ENCODE assay signal across 1 cellular context in the genomic region with DNA sequence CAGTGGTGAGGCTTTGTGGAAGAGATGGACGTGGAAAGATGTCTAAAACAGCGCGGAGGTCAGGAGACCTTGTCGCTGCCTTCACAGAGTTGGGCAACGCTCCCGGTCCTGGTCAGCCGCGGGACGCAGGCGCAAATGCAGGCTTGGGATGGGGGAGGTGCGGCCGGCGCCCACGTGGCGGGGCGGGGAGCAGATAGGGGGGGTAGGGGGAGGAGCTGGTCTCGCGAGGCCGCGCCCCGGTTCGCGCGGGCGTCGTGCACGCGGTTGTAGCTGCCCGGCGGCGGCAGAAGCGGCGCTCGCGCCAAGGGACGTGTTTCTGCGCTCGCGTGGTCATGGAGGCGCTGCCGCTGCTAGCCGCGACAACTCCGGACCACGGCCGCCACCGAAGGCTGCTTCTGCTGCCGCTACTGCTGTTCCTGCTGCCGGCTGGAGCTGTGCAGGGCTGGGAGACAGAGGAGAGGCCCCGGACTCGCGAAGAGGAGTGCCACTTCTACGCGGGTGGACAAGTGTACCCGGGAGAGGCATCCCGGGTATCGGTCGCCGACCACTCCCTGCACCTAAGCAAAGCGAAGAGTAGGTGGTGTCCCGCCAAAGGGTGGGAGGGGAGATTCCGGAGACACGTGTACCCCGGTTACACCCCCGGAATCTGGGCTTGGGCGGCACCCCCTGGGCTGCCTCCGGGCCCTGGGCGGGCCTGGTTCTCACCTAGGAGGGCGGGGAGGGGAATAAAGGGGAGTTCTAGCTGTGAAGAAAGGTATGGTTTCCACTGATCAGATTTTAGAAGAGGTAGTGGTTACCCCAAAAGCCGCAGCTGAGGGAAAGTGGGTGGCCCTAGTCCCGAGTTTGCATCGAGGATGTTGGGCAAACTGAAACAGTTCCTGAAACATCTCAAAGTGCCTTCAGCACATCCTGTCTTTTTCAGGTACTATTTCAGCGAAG.
TF ChIP-seq lines count a peak whose summit lies in the region.

TSS of gene PRDX4 (plus strand) at position 255 of the 939 bp plus-strand sequence. CDS start at position 333, 78 bp downstream.

TF ChIP-seq in K562, 482 proteins besides CTCF, POLR2A, EP300 and RAD21 (continued from another document and continues in another):
- TF ChIP-seq, protein P1, sequence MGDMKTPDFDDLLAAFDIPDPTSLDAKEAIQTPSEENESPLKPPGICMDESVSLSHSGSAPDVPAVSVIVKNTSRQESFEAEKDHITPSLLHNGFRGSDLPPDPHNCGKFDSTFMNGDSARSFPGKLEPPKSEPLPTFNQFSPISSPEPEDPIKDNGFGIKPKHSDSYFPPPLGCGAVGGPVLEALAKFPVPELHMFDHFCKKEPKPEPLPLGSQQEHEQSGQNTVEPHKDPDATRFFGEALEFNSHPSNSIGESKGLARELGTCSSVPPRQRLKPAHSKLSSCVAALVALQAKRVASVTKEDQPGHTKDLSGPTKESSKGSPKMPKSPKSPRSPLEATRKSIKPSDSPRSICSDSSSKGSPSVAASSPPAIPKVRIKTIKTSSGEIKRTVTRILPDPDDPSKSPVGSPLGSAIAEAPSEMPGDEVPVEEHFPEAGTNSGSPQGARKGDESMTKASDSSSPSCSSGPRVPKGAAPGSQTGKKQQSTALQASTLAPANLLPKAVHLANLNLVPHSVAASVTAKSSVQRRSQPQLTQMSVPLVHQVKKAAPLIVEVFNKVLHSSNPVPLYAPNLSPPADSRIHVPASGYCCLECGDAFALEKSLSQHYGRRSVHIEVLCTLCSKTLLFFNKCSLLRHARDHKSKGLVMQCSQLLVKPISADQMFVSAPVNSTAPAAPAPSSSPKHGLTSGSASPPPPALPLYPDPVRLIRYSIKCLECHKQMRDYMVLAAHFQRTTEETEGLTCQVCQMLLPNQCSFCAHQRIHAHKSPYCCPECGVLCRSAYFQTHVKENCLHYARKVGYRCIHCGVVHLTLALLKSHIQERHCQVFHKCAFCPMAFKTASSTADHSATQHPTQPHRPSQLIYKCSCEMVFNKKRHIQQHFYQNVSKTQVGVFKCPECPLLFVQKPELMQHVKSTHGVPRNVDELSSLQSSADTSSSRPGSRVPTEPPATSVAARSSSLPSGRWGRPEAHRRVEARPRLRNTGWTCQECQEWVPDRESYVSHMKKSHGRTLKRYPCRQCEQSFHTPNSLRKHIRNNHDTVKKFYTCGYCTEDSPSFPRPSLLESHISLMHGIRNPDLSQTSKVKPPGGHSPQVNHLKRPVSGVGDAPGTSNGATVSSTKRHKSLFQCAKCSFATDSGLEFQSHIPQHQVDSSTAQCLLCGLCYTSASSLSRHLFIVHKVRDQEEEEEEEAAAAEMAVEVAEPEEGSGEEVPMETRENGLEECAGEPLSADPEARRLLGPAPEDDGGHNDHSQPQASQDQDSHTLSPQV (IDR thresholded peaks at IDR 0.05) = 0 out of 2 replicates have a peak, but pooled peaks have one; percentile 50
- TF ChIP-seq ZNF764 (CRISPR knock-in tag; IDR thresholded peaks at IDR 0.05; ENCODE audit: low read depth) (no peak), SP2 (IDR thresholded peaks at IDR 0.05; ENCODE audit: extremely low read depth, low read depth, low read length, poor library complexity, severe bottlenecking) (no peak), FOXA3 (CRISPR knock-in tag; conservative IDR thresholded peaks at IDR 0.05 in 1 of 2, IDR thresholded peaks at IDR 0.05 in 1 of 2) (no peak), TEAD1 (CRISPR knock-in tag; IDR thresholded peaks at IDR 0.05) (peak in 1 of 2 experiments; percentile 43; a peak in 1 of 4 replicates), IFI16 (CRISPR knock-in tag; IDR thresholded peaks at IDR 0.05) (no peak), SRSF7 (optimal IDR thresholded peaks at IDR 0.05; ENCODE audit: low read depth, low read length) (no peak), SRSF1 (IDR thresholded peaks at IDR 0.05; ENCODE audit: low read depth, low read length) (no peak), ZNF561 (CRISPR knock-in tag; conservative IDR thresholded peaks at IDR 0.05) (no peak), ID3 (CRISPR knock-in tag; IDR thresholded peaks at IDR 0.05) (no peak), ID3 (tag; IDR thresholded peaks at IDR 0.05) (peak; percentile 33; the same call in 1 of the 2 replicates), MEF2A (IDR thresholded peaks at IDR 0.05; ENCODE audit: control insufficient read depth, low read depth, low read length) (no peak), ZNF551 (CRISPR knock-in tag; IDR thresholded peaks at IDR 0.05) (no peak), U2AF2 (optimal IDR thresholded peaks at IDR 0.05; ENCODE audit: low read depth, low read length) (no peak), THRAP3 (IDR thresholded peaks at IDR 0.05; ENCODE audit: borderline replicate concordance) (no peak), GABPB2 (CRISPR knock-in tag; conservative IDR thresholded peaks at IDR 0.05) (no peak), ZNF780A (CRISPR knock-in tag; IDR thresholded peaks at IDR 0.05) (no peak), KLF16 (IDR thresholded peaks at IDR 0.05) (no peak), ZNF584 (CRISPR knock-in tag; IDR thresholded peaks at IDR 0.05; ENCODE audit: low read depth) (no peak), NEUROD1 (IDR thresholded peaks at IDR 0.05; ENCODE audit: borderline replicate concordance, low read depth, low read length, partially characterized antibody) (no peak), ZNF778 (CRISPR knock-in tag; IDR thresholded peaks at IDR 0.05) (no peak), HSF4 (CRISPR knock-in tag; IDR thresholded peaks at IDR 0.05; ENCODE audit: borderline replicate concordance) (no peak), NR3C1 (CRISPR knock-in tag; IDR thresholded peaks at IDR 0.05) (0 out of 2 replicates have a peak, but pooled peaks have one; percentile 52), TCF7 (IDR thresholded peaks at IDR 0.05; ENCODE audit: borderline replicate concordance) (no peak), RBM34 (IDR thresholded peaks at IDR 0.05; ENCODE audit: borderline replicate concordance, insufficient read depth, low read length) (no peak), ZNF274 (IDR thresholded peaks at IDR 0.05; ENCODE audit: borderline replicate concordance, low read depth, low read length) (no peak), ZNF184 (CRISPR knock-in tag; IDR thresholded peaks at IDR 0.05) (no peak)
- TF ChIP-seq, protein P2, sequence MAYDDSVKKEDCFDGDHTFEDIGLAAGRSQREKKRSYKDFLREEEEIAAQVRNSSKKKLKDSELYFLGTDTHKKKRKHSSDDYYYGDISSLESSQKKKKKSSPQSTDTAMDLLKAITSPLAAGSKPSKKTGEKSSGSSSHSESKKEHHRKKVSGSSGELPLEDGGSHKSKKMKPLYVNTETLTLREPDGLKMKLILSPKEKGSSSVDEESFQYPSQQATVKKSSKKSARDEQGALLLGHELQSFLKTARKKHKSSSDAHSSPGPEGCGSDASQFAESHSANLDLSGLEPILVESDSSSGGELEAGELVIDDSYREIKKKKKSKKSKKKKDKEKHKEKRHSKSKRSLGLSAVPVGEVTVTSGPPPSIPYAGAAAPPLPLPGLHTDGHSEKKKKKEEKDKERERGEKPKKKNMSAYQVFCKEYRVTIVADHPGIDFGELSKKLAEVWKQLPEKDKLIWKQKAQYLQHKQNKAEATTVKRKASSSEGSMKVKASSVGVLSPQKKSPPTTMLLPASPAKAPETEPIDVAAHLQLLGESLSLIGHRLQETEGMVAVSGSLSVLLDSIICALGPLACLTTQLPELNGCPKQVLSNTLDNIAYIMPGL (CRISPR knock-in tag; IDR thresholded peaks at IDR 0.05) = no peak
- TF ChIP-seq, protein P3, sequence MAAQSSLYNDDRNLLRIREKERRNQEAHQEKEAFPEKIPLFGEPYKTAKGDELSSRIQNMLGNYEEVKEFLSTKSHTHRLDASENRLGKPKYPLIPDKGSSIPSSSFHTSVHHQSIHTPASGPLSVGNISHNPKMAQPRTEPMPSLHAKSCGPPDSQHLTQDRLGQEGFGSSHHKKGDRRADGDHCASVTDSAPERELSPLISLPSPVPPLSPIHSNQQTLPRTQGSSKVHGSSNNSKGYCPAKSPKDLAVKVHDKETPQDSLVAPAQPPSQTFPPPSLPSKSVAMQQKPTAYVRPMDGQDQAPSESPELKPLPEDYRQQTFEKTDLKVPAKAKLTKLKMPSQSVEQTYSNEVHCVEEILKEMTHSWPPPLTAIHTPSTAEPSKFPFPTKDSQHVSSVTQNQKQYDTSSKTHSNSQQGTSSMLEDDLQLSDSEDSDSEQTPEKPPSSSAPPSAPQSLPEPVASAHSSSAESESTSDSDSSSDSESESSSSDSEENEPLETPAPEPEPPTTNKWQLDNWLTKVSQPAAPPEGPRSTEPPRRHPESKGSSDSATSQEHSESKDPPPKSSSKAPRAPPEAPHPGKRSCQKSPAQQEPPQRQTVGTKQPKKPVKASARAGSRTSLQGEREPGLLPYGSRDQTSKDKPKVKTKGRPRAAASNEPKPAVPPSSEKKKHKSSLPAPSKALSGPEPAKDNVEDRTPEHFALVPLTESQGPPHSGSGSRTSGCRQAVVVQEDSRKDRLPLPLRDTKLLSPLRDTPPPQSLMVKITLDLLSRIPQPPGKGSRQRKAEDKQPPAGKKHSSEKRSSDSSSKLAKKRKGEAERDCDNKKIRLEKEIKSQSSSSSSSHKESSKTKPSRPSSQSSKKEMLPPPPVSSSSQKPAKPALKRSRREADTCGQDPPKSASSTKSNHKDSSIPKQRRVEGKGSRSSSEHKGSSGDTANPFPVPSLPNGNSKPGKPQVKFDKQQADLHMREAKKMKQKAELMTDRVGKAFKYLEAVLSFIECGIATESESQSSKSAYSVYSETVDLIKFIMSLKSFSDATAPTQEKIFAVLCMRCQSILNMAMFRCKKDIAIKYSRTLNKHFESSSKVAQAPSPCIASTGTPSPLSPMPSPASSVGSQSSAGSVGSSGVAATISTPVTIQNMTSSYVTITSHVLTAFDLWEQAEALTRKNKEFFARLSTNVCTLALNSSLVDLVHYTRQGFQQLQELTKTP (IDR thresholded peaks at IDR 0.05; ENCODE audit: low read depth in 1 of 2, partially characterized antibody in 2 of 2) = no peak
- TF ChIP-seq, protein P4, sequence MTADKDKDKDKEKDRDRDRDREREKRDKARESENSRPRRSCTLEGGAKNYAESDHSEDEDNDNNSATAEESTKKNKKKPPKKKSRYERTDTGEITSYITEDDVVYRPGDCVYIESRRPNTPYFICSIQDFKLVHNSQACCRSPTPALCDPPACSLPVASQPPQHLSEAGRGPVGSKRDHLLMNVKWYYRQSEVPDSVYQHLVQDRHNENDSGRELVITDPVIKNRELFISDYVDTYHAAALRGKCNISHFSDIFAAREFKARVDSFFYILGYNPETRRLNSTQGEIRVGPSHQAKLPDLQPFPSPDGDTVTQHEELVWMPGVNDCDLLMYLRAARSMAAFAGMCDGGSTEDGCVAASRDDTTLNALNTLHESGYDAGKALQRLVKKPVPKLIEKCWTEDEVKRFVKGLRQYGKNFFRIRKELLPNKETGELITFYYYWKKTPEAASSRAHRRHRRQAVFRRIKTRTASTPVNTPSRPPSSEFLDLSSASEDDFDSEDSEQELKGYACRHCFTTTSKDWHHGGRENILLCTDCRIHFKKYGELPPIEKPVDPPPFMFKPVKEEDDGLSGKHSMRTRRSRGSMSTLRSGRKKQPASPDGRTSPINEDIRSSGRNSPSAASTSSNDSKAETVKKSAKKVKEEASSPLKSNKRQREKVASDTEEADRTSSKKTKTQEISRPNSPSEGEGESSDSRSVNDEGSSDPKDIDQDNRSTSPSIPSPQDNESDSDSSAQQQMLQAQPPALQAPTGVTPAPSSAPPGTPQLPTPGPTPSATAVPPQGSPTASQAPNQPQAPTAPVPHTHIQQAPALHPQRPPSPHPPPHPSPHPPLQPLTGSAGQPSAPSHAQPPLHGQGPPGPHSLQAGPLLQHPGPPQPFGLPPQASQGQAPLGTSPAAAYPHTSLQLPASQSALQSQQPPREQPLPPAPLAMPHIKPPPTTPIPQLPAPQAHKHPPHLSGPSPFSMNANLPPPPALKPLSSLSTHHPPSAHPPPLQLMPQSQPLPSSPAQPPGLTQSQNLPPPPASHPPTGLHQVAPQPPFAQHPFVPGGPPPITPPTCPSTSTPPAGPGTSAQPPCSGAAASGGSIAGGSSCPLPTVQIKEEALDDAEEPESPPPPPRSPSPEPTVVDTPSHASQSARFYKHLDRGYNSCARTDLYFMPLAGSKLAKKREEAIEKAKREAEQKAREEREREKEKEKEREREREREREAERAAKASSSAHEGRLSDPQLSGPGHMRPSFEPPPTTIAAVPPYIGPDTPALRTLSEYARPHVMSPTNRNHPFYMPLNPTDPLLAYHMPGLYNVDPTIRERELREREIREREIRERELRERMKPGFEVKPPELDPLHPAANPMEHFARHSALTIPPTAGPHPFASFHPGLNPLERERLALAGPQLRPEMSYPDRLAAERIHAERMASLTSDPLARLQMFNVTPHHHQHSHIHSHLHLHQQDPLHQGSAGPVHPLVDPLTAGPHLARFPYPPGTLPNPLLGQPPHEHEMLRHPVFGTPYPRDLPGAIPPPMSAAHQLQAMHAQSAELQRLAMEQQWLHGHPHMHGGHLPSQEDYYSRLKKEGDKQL (CRISPR knock-in tag; IDR thresholded peaks at IDR 0.05; ENCODE audit: borderline replicate concordance) = no peak
- TF ChIP-seq, protein P5, sequence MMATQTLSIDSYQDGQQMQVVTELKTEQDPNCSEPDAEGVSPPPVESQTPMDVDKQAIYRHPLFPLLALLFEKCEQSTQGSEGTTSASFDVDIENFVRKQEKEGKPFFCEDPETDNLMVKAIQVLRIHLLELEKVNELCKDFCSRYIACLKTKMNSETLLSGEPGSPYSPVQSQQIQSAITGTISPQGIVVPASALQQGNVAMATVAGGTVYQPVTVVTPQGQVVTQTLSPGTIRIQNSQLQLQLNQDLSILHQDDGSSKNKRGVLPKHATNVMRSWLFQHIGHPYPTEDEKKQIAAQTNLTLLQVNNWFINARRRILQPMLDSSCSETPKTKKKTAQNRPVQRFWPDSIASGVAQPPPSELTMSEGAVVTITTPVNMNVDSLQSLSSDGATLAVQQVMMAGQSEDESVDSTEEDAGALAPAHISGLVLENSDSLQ (IDR thresholded peaks at IDR 0.05) = peak; percentile 21; the same call in 1 of the 2 replicates
- TF ChIP-seq, protein P6, sequence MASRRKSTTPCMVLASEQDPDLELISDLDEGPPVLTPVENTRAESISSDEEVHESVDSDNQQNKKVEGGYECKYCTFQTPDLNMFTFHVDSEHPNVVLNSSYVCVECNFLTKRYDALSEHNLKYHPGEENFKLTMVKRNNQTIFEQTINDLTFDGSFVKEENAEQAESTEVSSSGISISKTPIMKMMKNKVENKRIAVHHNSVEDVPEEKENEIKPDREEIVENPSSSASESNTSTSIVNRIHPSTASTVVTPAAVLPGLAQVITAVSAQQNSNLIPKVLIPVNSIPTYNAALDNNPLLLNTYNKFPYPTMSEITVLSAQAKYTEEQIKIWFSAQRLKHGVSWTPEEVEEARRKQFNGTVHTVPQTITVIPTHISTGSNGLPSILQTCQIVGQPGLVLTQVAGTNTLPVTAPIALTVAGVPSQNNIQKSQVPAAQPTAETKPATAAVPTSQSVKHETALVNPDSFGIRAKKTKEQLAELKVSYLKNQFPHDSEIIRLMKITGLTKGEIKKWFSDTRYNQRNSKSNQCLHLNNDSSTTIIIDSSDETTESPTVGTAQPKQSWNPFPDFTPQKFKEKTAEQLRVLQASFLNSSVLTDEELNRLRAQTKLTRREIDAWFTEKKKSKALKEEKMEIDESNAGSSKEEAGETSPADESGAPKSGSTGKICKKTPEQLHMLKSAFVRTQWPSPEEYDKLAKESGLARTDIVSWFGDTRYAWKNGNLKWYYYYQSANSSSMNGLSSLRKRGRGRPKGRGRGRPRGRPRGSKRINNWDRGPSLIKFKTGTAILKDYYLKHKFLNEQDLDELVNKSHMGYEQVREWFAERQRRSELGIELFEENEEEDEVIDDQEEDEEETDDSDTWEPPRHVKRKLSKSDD (conservative IDR thresholded peaks at IDR 0.05; ENCODE audit: low read length) = no peak
- TF ChIP-seq, protein P7, sequence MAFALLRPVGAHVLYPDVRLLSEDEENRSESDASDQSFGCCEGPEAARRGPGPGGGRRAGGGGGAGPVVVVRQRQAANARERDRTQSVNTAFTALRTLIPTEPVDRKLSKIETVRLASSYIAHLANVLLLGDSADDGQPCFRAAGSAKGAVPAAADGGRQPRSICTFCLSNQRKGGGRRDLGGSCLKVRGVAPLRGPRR (CRISPR knock-in tag; IDR thresholded peaks at IDR 0.05) = no peak
